Comparison of ENCODE assay signal across 26 cellular contexts in genomic region chr4:139436122-139436521, GRCh38.
"Had no signal": no experiment of that assay in that cellular context is flagged by ENCODE, and none has a peak within 500 bp of the region (broad histone marks: within the 10 kb centered on the region; RNA-seq: fewer than 3 reads in every experiment).

No MANE protein-coding gene starts in this region.

- ATAC-seq: activated T-cell treated with anti-CD3 and anti-CD28 coated beads, Interleukin-2, amount 50 U/mL, for 4 hours; activated T-helper 17 cell treated with anti-CD3 and anti-CD28 coated beads, Interleukin-2, amount 50 U/mL, for 72 hours had no signal

- H3K4me3 Mint-ChIP-seq: activated B cell treated with CpG ODN at 0.5 μM for 24 hours; activated CD4-positive, alpha-beta memory T cell treated with anti-CD3 and anti-CD28 coated beads for 36 hours; activated CD4-positive, alpha-beta T cell treated with anti-CD3 and anti-CD28 coated beads, Interleukin-2, amount 10 ng/mL, durations not matched to agents 7 days and 5 days; activated naive CD4-positive, alpha-beta T cell treated with anti-CD3 and anti-CD28 coated beads, Interleukin-2, amount 10 ng/mL, durations not matched to agents 7 days and 5 days; activated naive CD8-positive, alpha-beta T cell treated with anti-CD3 and anti-CD28 coated beads for 36 hours; activated T-cell treated with anti-CD3 and anti-CD28 coated beads, Interleukin-2, amount 50 U/mL, for 4 hours; activated T-helper 17 cell treated with anti-CD3 and anti-CD28 coated beads, Interleukin-2, amount 50 U/mL, for 72 hours had no signal

- H3K4me2 ChIP-seq: SK-N-SH had no signal

- H3K36me3 ChIP-seq: brain microvascular endothelial cell, cardiac muscle cell, Peyer's patch had no signal

- H3K27me3 ChIP-seq: brain microvascular endothelial cell, cardiac muscle cell, Peyer's patch, SJCRH30 had no signal

- H3K27ac Mint-ChIP-seq: activated B cell treated with CpG ODN at 0.5 μM for 24 hours; activated CD4-positive, alpha-beta memory T cell treated with anti-CD3 and anti-CD28 coated beads for 36 hours; activated naive CD4-positive, alpha-beta T cell treated with anti-CD3 and anti-CD28 coated beads, Interleukin-2, amount 10 ng/mL, durations not matched to agents 7 days and 5 days; activated T-helper 17 cell treated with anti-CD3 and anti-CD28 coated beads, Interleukin-2, amount 50 U/mL, for 72 hours had no signal

- DNase-seq: activated B cell treated with CpG ODN at 0.5 μM for 24 hours; activated CD4-positive, alpha-beta memory T cell treated with anti-CD3 and anti-CD28 coated beads for 36 hours; activated CD4-positive, alpha-beta T cell treated with anti-CD3 and anti-CD28 coated beads, Interleukin-2, amount 10 ng/mL, durations not matched to agents 7 days and 5 days; activated CD8-positive, alpha-beta memory T cell treated with anti-CD3 and anti-CD28 coated beads, Interleukin-2, amount 50 U/mL, for 4 hours; activated gamma-delta T cell treated with Interleukin-2 at 50 U/mL for 16 hours; activated naive CD4-positive, alpha-beta T cell treated with anti-CD3 and anti-CD28 coated beads, Interleukin-2, amount 10 ng/mL, durations not matched to agents 7 days and 5 days; activated naive CD8-positive, alpha-beta T cell treated with anti-CD3 and anti-CD28 coated beads for 36 hours; activated T-cell treated with anti-CD3 and anti-CD28 coated beads, Interleukin-2, amount 50 U/mL, for 4 hours; brain microvascular endothelial cell; Karpas-422; NCI-H1048; NCI-H1417; NCI-H1694; NCI-H2029 treated with DMSO at 0.1 percent for 48 hours; NCI-H345; NCI-H510A; NCI-H526 treated with DMSO at 0.1 percent for 48 hours; NCI-H82; Peyer's patch; Right ventricle myocardium superior; SJCRH30; SK-N-SH; T-helper 1 cell had no signal

- H3K4me1 Mint-ChIP-seq: activated T-helper 17 cell treated with anti-CD3 and anti-CD28 coated beads, Interleukin-2, amount 50 U/mL, for 72 hours had no signal

- H3K4me3 ChIP-seq: cardiac muscle cell, Peyer's patch, SJCRH30 had no signal

- H3K9ac ChIP-seq: SK-N-SH had no signal

- H3K9me3 ChIP-seq: Peyer's patch had no signal

- H3K4me1 ChIP-seq: Peyer's patch, SJCRH30 had no signal

- H3K27me3 Mint-ChIP-seq: activated B cell treated with CpG ODN at 0.5 μM for 24 hours; activated CD4-positive, alpha-beta memory T cell treated with anti-CD3 and anti-CD28 coated beads for 36 hours; activated CD4-positive, alpha-beta T cell treated with anti-CD3 and anti-CD28 coated beads, Interleukin-2, amount 10 ng/mL, durations not matched to agents 7 days and 5 days; activated naive CD4-positive, alpha-beta T cell treated with anti-CD3 and anti-CD28 coated beads, Interleukin-2, amount 10 ng/mL, durations not matched to agents 7 days and 5 days; activated naive CD8-positive, alpha-beta T cell treated with anti-CD3 and anti-CD28 coated beads for 36 hours; activated T-helper 17 cell treated with anti-CD3 and anti-CD28 coated beads, Interleukin-2, amount 50 U/mL, for 72 hours had no signal

- H3K27ac ChIP-seq: brain microvascular endothelial cell, cardiac muscle cell, Peyer's patch, RWPE1, SJCRH30 had no signal
